8 cellular contexts compared by ENCODE assay signal in the genomic region with DNA sequence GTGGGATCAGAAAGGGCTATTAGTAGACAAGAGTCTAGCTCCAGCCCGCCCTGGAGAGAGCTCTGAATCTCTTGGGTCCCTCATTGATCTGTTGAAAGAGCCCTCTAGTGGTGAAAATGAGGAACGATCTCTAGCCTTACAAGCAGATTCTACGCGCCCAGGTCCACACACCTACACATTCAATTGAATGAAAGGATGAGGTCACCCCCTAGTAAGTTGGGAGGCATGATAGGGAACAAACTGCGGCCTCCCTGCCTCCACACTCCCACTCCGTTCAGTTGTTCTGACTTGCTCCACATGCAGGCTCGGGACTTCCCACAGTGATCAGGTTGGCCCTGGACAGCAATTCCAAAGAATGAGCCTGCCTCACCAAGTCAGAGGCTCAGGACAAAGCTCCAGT. TPM values are rescaled to one million over a fixed set of nuclear protein-coding genes. Genes with fewer than 3 reads are reported as not detected.
DNase-seq lines count a peak whose midpoint lies in the region; ATAC-seq and TF ChIP-seq lines count a peak whose summit lies in the region.

No MANE protein-coding gene starts in this region.

- POLR2A ChIA-PET in naive thymus-derived CD4-positive, alpha-beta T cell (lab: Charles Lee), result interaction anchor here (0.7 kb wide), 1 partner anchor 526 kb away, joined by 3 read pairs; no protein-coding TSS in a partner anchor

- H3K36me3 Mint-ChIP-seq in naive thymus-derived CD4-positive, alpha-beta T cell, result no peaks in the 10 kb centered on the region

- H3K27ac Mint-ChIP-seq in naive thymus-derived CD4-positive, alpha-beta T cell, result no peak overlapping the region

- H3K4me3 ChIP-seq in AG10803 (ENCODE audit: low read length) (no peak overlapping the region), upper lobe of right lung (no peak overlapping the region)
- H3K4me3 ChIP-seq in naive thymus-derived CD4-positive, alpha-beta T cell (ENCODE audit: low read length), result no peak overlapping the region

- H3K9me3 Mint-ChIP-seq in naive thymus-derived CD4-positive, alpha-beta T cell, result peaks cover 0 to 2% (median 0%) of the 10 kb centered on the region in 11 donors

- in situ Hi-C loops in GM13977 (cut with MboI; ENCODE audit: low pct_unique_long_range_greater_than_20kb, low sequenced_read_pairs, unreplicated experiment), result no loop called here

- H3K4me1 Mint-ChIP-seq in naive thymus-derived CD4-positive, alpha-beta T cell, result peaks cover 0 to 3% (median 0%) of the 10 kb centered on the region in 7 donors

- no peaks in the 10 kb centered on the region for H3K4me1 ChIP-seq in naive thymus-derived CD4-positive, alpha-beta T cell (ENCODE audit: control insufficient read depth in 2 of 2, insufficient read depth in 2 of 2, low read length in 2 of 2)
- no peaks in the 10 kb centered on the region for H3K4me1 ChIP-seq in upper lobe of right lung

- H3K36me3 ChIP-seq in naive thymus-derived CD4-positive, alpha-beta T cell (ENCODE audit: control insufficient read depth in 2 of 3, insufficient read depth in 3 of 3, low read length in 3 of 3), result no peaks in the 10 kb centered on the region
- no peaks in the 10 kb centered on the region for H3K36me3 ChIP-seq in upper lobe of right lung

- intact Hi-C loops in naive thymus-derived CD4-positive, alpha-beta T cell (cut with micrococcal nuclease), result loop anchor here (1.0 to 10.0 kb wide), 5 partner anchors 211 to 518 kb away; no protein-coding TSS in a partner anchor
- intact Hi-C loops in upper lobe of right lung (cut with DNase I), result no loop called here

- H3K4me3 Mint-ChIP-seq in naive thymus-derived CD4-positive, alpha-beta T cell, result no peak overlapping the region

- CTCF ChIA-PET in naive thymus-derived CD4-positive, alpha-beta T cell (lab: Charles Lee), result interaction anchor here (0.6 to 1.6 kb wide), 14 partner anchors 9 to 1182 kb away, joined by 3 to 7 read pairs (median 4); no protein-coding TSS in a partner anchor

- TF ChIP-seq CTCF in AG10803 (conservative IDR thresholded peaks at IDR 0.05; ENCODE audit: low read length) (peak; percentile 49), GM13977 (IDR thresholded peaks at IDR 0.05; ENCODE audit: extremely low read depth, insufficient read depth, missing control alignments) (peak; percentile 76), upper lobe of right lung (IDR thresholded peaks at IDR 0.05) (peak; percentile 69)

- peak; percentile 24 for DNase-seq in AG10803 (ENCODE audit: low read depth)
- DNase-seq in GM13977 (ENCODE audit: low spot score), result peak; percentile 79
- peak; percentile 27 for DNase-seq in NCI-H2107 treated with DMSO at 0.1 percent for 48 hours (lab: John Stamatoyannopoulos, UW; ENCODE audit: unreplicated experiment)
- peak; percentile 24 to 43 for DNase-seq in activated CD4-positive, alpha-beta T cell treated with anti-CD3 and anti-CD28 coated beads, Interleukin-2, amount 50 U/mL, for 48 hours
- peak; percentile 50 for DNase-seq in epidermal melanocyte (ENCODE audit: insufficient read length, low spot score)
- DNase-seq in naive thymus-derived CD4-positive, alpha-beta T cell, result peak in 8 of 9 donors; percentile 10 to 55 (median 39)
- no peak for DNase-seq in upper lobe of right lung

- peaks cover 5 to 16% of the 10 kb centered on the region in 2 donors for H3K27me3 ChIP-seq in naive thymus-derived CD4-positive, alpha-beta T cell (ENCODE audit: control insufficient read depth in 2 of 2, insufficient read depth in 2 of 2, low read length in 2 of 2)
- peaks cover 46% of the 10 kb centered on the region for H3K27me3 ChIP-seq in upper lobe of right lung

- ATAC-seq in naive thymus-derived CD4-positive, alpha-beta T cell, result peak; percentile 64
- peak; percentile 83 for ATAC-seq in upper lobe of right lung
- no peak for ATAC-seq in HG02759 (IDR thresholded peaks at IDR 0.05; ENCODE audit: unreplicated experiment)

- H3K27ac ChIP-seq in naive thymus-derived CD4-positive, alpha-beta T cell (ENCODE audit: low read depth, low read length), result no peak overlapping the region
- H3K27ac ChIP-seq in upper lobe of right lung, result no peak overlapping the region

- peaks cover 46 to 64% (median 52%) of the 10 kb centered on the region in 5 donors for H3K27me3 Mint-ChIP-seq in naive thymus-derived CD4-positive, alpha-beta T cell

- H3K9me3 ChIP-seq in naive thymus-derived CD4-positive, alpha-beta T cell (ENCODE audit: control insufficient read depth in 2 of 3, low read length in 3 of 3), result no peaks in the 10 kb centered on the region
- no peaks in the 10 kb centered on the region for H3K9me3 ChIP-seq in upper lobe of right lung

RNA-seq across cellular contexts. Expression of gene CACNG3, which starts 2.9 kb away (rescaled TPM):
- total RNA-seq in naive thymus-derived CD4-positive, alpha-beta T cell, result not detected
- not detected for polyA plus RNA-seq in naive thymus-derived CD4-positive, alpha-beta T cell
- not detected for total RNA-seq in upper lobe of right lung
